ENCODE assay signal across 13 cellular contexts in genomic region chr13:40565282-40566148, GRCh38.
DNase-seq lines count a peak whose midpoint lies in the region; ATAC-seq, FAIRE-seq and TF ChIP-seq lines count a peak whose summit lies in the region.
"Had no signal": no experiment of that assay in that cellular context is flagged by ENCODE, and none has a peak within 500 bp of the region (broad histone marks: within the 10 kb centered on the region; RNA-seq: fewer than 3 reads in every experiment).

No MANE protein-coding gene starts in this region.

- no TSS peak for BruUV-seq in GM12878 (replicated peaks; lab: Mats Ljungman, UMichigan)

- H3K4me2 ChIP-seq in GM12878 (ENCODE audit: control insufficient read depth, insufficient read depth): no peak overlapping the region

- H3K27me3 ChIP-seq in CD8-positive, alpha-beta memory T cell (ENCODE audit: insufficient read depth, low read length, poor library complexity, severe bottlenecking): no peaks in the 10 kb centered on the region
- H3K27me3 ChIP-seq in GM12878 (replicated peaks in 1 of 2; ENCODE audit: control insufficient read depth in 2 of 2, insufficient read depth in 2 of 2, low read length in 1 of 2): no peaks in the 10 kb centered on the region
- H3K27me3 ChIP-seq in neutrophil: no peaks in the 10 kb centered on the region
- H3K27me3 ChIP-seq: tibial artery had no signal

- RAD21 ChIA-PET in GM12878 (lab: Charles Lee; ENCODE audit: unreplicated experiment): interaction anchor here (0.6 to 0.8 kb wide), 3 partner anchors 71 to 103 kb away, joined by 3 read pairs; no protein-coding TSS in a partner anchor

- no peak overlapping the region for H3K4me3 ChIP-seq in CD8-positive, alpha-beta memory T cell (ENCODE audit: low read length)
- H3K4me3 ChIP-seq in GM12878 (no peak overlapping the region), neutrophil (ENCODE audit: low read depth in 1 of 2, low read length in 1 of 2) (no peak overlapping the region)
- H3K4me3 ChIP-seq: tibial artery had no signal

- no peak for TF ChIP-seq EP300 in GM12878 (IDR thresholded peaks at IDR 0.05; ENCODE audit: borderline replicate concordance in 1 of 2, control insufficient read depth in 1 of 2, low read depth in 2 of 2, low read length in 2 of 2)

- TF ChIP-seq RAD21 in GM12878 (IDR thresholded peaks at IDR 0.05; ENCODE audit: insufficient read depth, low read depth, low read length): no peak

- no peak for DNase-seq in CD8-positive, alpha-beta memory T cell
- DNase-seq in H54 (ENCODE audit: insufficient read length, low spot score) (peak; percentile 9), GM12878 (ENCODE audit: low read depth, low spot score) (no peak), NCI-H69 (lab: John Stamatoyannopoulos, UW) (no peak), ecto neural progenitor cell (ENCODE audit: low spot score) (no peak)
- DNase-seq: head of caudate nucleus, nephron progenitor cell, PC-3, small intestine, tibial artery had no signal

- peaks cover 2% of the 10 kb centered on the region for H3K79me2 ChIP-seq in GM12878 (ENCODE audit: control insufficient read depth, insufficient read depth, low read length)

- no peaks in the 10 kb centered on the region for H3K9me3 Mint-ChIP-seq in CD8-positive, alpha-beta memory T cell
- H3K9me3 Mint-ChIP-seq: nephron progenitor cell had no signal

- no peak for TF ChIP-seq POLR2A in H54 (IDR thresholded peaks at IDR 0.05; ENCODE audit: low read depth, low read length)
- TF ChIP-seq POLR2A in GM12878 (IDR thresholded peaks at IDR 0.05; ENCODE audit: low read depth, low read length): no peak

- H3K4me3 Mint-ChIP-seq in CD8-positive, alpha-beta memory T cell: peak overlapping the region in 4 of 7 donors; percentile 1 to 46 (median 26)
- H3K4me3 Mint-ChIP-seq: nephron progenitor cell had no signal

- ATAC-seq in GM12878 (peak; percentile 14; the same call in 2 of the 3 replicates), HG03520 (IDR thresholded peaks at IDR 0.05; ENCODE audit: unreplicated experiment) (no peak), GM19452 (IDR thresholded peaks at IDR 0.05; ENCODE audit: unreplicated experiment) (no peak)
- ATAC-seq: PC-3 had no signal

- H3K9me3 ChIP-seq in CD8-positive, alpha-beta memory T cell (ENCODE audit: low read length): no peaks in the 10 kb centered on the region
- H3K9me3 ChIP-seq in GM12878 (replicated peaks; ENCODE audit: control insufficient read depth, insufficient read depth, low read length) (no peaks in the 10 kb centered on the region; the same call in 2 of the 3 replicates), neutrophil (no peaks in the 10 kb centered on the region)
- H3K9me3 ChIP-seq: tibial artery had no signal

- no peaks in the 10 kb centered on the region; the same call in none of the 2 replicates for H4K20me1 ChIP-seq in GM12878 (ENCODE audit: control insufficient read depth, insufficient read depth)

- intact Hi-C loops in GM12878 (cut with micrococcal nuclease; ENCODE audit: unreplicated experiment): no loop called here

- POLR2A ChIA-PET in CD8-positive, alpha-beta memory T cell (lab: Charles Lee): no interaction called here
- POLR2A ChIA-PET in GM12878 (lab: Charles Lee): no interaction called here

- H3K4me1 ChIP-seq in CD8-positive, alpha-beta memory T cell (ENCODE audit: insufficient read depth, low read length): peaks cover 68% of the 10 kb centered on the region
- H3K4me1 ChIP-seq in GM12878 (ENCODE audit: control insufficient read depth, insufficient read depth, low read length) (peaks cover 11% of the 10 kb centered on the region), neutrophil (ENCODE audit: control insufficient read depth in 1 of 2, insufficient read depth in 1 of 2, low read depth in 1 of 2, low read length in 1 of 2) (peaks cover 38 to 41% of the 10 kb centered on the region in 2 experiments)

- H3K27me3 Mint-ChIP-seq in CD8-positive, alpha-beta memory T cell: no peaks in the 10 kb centered on the region

- H3K9ac ChIP-seq in GM12878 (ENCODE audit: control insufficient read depth, insufficient read depth, low read length): no peak overlapping the region

- H3K36me3 ChIP-seq in CD8-positive, alpha-beta memory T cell (ENCODE audit: insufficient read depth, low read length): peaks cover 2% of the 10 kb centered on the region
- H3K36me3 ChIP-seq in GM12878 (ENCODE audit: control insufficient read depth in 2 of 2, insufficient read depth in 2 of 2, low read length in 1 of 2): no peaks in the 10 kb centered on the region
- H3K36me3 ChIP-seq in neutrophil: peaks cover under 1% of the 10 kb centered on the region

- FAIRE-seq in H54 (lab: Jason Lieb, UNC) (no peak), GM12878 (lab: Jason Lieb, UNC) (no peak)
- FAIRE-seq: small intestine had no signal

- SMC1A ChIA-PET in GM12878 (lab: Charles Lee; ENCODE audit: uncharacterized antibody, unreplicated experiment): interaction anchor here (0.6 to 2.2 kb wide), 4 partner anchors 10 to 103 kb away, joined by 3 to 10 read pairs (median 3); no protein-coding TSS in a partner anchor

- peaks cover 79 to 91% (median 86%) of the 10 kb centered on the region in 3 donors for H3K4me1 Mint-ChIP-seq in CD8-positive, alpha-beta memory T cell

- peaks cover 0 to 6% (median 5%) of the 10 kb centered on the region in 3 donors for H3K36me3 Mint-ChIP-seq in CD8-positive, alpha-beta memory T cell

- in situ Hi-C loops in GM12878 (cut with MboI): no loop called here

- no peak overlapping the region for H2AFZ ChIP-seq in GM12878 (ENCODE audit: control insufficient read depth, low read depth, low read length)

- H3K27ac Mint-ChIP-seq in CD8-positive, alpha-beta memory T cell: peak overlapping the region in 5 of 8 donors; percentile 51 to 76 (median 72)
- H3K27ac Mint-ChIP-seq: nephron progenitor cell had no signal

- WGBS in GM12878 (ENCODE audit: insufficient coverage, insufficient replicate concordance, low lambda C conversion rate, missing lambda C conversion rate): 73% methylated on average over 5 of the region's 5 CpGs

- CTCF ChIA-PET in CD8-positive, alpha-beta memory T cell (lab: Charles Lee): no interaction called here
- CTCF ChIA-PET in GM12878 (lab: Yijun Ruan, JAX): interaction anchor here (1.0 kb wide), 1 partner anchor 104 kb away, joined by 3 read pairs; no protein-coding TSS in a partner anchor

- TF ChIP-seq CTCF in GM12878 (IDR thresholded peaks at IDR 0.05 in 2 of 3, conservative IDR thresholded peaks at IDR 0.05 in 1 of 3; ENCODE audit: control insufficient read depth in 2 of 3, extremely low read depth in 1 of 3, insufficient read depth in 1 of 3, low read depth in 3 of 3, low read length in 3 of 3) (no peak), neutrophil (IDR thresholded peaks at IDR 0.05) (no peak)

- H3K27ac ChIP-seq in CD8-positive, alpha-beta memory T cell (ENCODE audit: low read depth, low read length): no peak overlapping the region
- no peak overlapping the region for H3K27ac ChIP-seq in GM12878 (ENCODE audit: control insufficient read depth, insufficient read depth)
- peak overlapping the region; percentile 77 for H3K27ac ChIP-seq in neutrophil
- H3K27ac ChIP-seq: tibial artery had no signal

TF ChIP-seq in GM12878, 131 proteins besides CTCF, POLR2A, EP300 and RAD21 (continues in another document):
- TF ChIP-seq ETV6 (conservative IDR thresholded peaks at IDR 0.05 in 1 of 2, IDR thresholded peaks at IDR 0.05 in 1 of 2; ENCODE audit: borderline replicate concordance in 1 of 2, low read depth in 1 of 2) (no peak), PRDM15 (CRISPR knock-in tag; IDR thresholded peaks at IDR 0.05) (no peak), HDAC2 (IDR thresholded peaks at IDR 0.05) (no peak), RELA (IDR thresholded peaks at IDR 0.05; ENCODE audit: borderline replicate concordance, partially characterized antibody) (no peak), SMC3 (IDR thresholded peaks at IDR 0.05; ENCODE audit: borderline replicate concordance, low read length) (no peak)
- TF ChIP-seq, protein P1, sequence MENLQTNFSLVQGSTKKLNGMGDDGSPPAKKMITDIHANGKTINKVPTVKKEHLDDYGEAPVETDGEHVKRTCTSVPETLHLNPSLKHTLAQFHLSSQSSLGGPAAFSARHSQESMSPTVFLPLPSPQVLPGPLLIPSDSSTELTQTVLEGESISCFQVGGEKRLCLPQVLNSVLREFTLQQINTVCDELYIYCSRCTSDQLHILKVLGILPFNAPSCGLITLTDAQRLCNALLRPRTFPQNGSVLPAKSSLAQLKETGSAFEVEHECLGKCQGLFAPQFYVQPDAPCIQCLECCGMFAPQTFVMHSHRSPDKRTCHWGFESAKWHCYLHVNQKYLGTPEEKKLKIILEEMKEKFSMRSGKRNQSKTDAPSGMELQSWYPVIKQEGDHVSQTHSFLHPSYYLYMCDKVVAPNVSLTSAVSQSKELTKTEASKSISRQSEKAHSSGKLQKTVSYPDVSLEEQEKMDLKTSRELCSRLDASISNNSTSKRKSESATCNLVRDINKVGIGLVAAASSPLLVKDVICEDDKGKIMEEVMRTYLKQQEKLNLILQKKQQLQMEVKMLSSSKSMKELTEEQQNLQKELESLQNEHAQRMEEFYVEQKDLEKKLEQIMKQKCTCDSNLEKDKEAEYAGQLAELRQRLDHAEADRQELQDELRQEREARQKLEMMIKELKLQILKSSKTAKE (IDR thresholded peaks at IDR 0.05; ENCODE audit: low read depth, poor library complexity, severe bottlenecking): no peak
